Comparison of ENCODE assay signal across 26 cellular contexts in genomic region chrX:16357902-16358301, GRCh38.
DNase-seq lines count a peak whose midpoint lies in the region; ATAC-seq, FAIRE-seq and TF ChIP-seq lines count a peak whose summit lies in the region.
"Had no signal": no experiment of that assay in that cellular context is flagged by ENCODE, and none has a peak within 500 bp of the region (broad histone marks: within the 10 kb centered on the region; RNA-seq: fewer than 3 reads in every experiment).

No MANE protein-coding gene starts in this region.

- TF ChIP-seq EP300 in HepG2 (IDR thresholded peaks at IDR 0.05; ENCODE audit: low read depth in 2 of 2, low read length in 2 of 2) (no peak), HepG2 (CRISPR knock-in tag; IDR thresholded peaks at IDR 0.05; ENCODE audit: borderline replicate concordance) (no peak), K562 (IDR thresholded peaks at IDR 0.05; ENCODE audit: low read length) (no peak)

- CTCF ChIA-PET in HepG2 (lab: Yijun Ruan, JAX; ENCODE audit: low intra/inter-chr PET ratio, low total read pairs) = no interaction called here
- CTCF ChIA-PET in K562 (lab: Yijun Ruan, JAX; ENCODE audit: low intra/inter-chr PET ratio) = no interaction called here

- no peaks in the 10 kb centered on the region for H3K79me2 ChIP-seq in HepG2 (ENCODE audit: insufficient read depth, low read length)
- no peaks in the 10 kb centered on the region for H3K79me2 ChIP-seq in K562 (ENCODE audit: control insufficient read depth, insufficient read depth, low read length)

- TF ChIP-seq RAD21 in HepG2 (CRISPR knock-in tag; IDR thresholded peaks at IDR 0.05) = no peak
- TF ChIP-seq RAD21 in K562 (CRISPR knock-in tag; conservative IDR thresholded peaks at IDR 0.05 in 1 of 2, IDR thresholded peaks at IDR 0.05 in 1 of 2) = no peak

- H3K4me1 ChIP-seq in HepG2 (ENCODE audit: insufficient read depth, low read length) (no peaks in the 10 kb centered on the region), right lobe of liver (no peaks in the 10 kb centered on the region), K562 (replicated peaks in 1 of 2; ENCODE audit: control insufficient read depth in 2 of 2, insufficient read depth in 2 of 2, low read length in 2 of 2) (no peaks in the 10 kb centered on the region), pancreas (no peaks in the 10 kb centered on the region)
- H3K4me1 ChIP-seq: BE2C, BLaER1 had no signal

- H4K20me1 ChIP-seq in HepG2 (ENCODE audit: insufficient read depth, low read length) = no peaks in the 10 kb centered on the region
- no peaks in the 10 kb centered on the region for H4K20me1 ChIP-seq in K562 (replicated peaks; ENCODE audit: control insufficient read depth, insufficient read depth, low read length)
- H4K20me1 ChIP-seq: BLaER1 had no signal

- H3K9ac ChIP-seq in HepG2 (ENCODE audit: insufficient read depth, low read depth, low read length) = no peak overlapping the region
- no peak overlapping the region for H3K9ac ChIP-seq in K562 (ENCODE audit: insufficient read depth in 1 of 2, low read depth in 2 of 2, low read length in 2 of 2)
- H3K9ac ChIP-seq: BLaER1 had no signal

- no peak for TF ChIP-seq POLR2A in HepG2 (IDR thresholded peaks at IDR 0.05; ENCODE audit: insufficient read depth in 1 of 2, low read depth in 2 of 2, low read length in 2 of 2)
- no peak for TF ChIP-seq POLR2A in right lobe of liver (IDR thresholded peaks at IDR 0.05)
- no peak for TF ChIP-seq POLR2A in K562 (conservative IDR thresholded peaks at IDR 0.05)

- H3K9me3 ChIP-seq in HepG2 (ENCODE audit: low read length) (no peaks in the 10 kb centered on the region), right lobe of liver (no peaks in the 10 kb centered on the region), K562 (replicated peaks; ENCODE audit: control insufficient read depth, insufficient read depth, low read depth, low read length) (no peaks in the 10 kb centered on the region), pancreas (no peaks in the 10 kb centered on the region)
- H3K9me3 ChIP-seq: BE2C, BLaER1 had no signal

- no TSS peak for BruUV-seq in HepG2 (replicated peaks; lab: Mats Ljungman, UMichigan)
- BruUV-seq in K562 (replicated peaks; lab: Mats Ljungman, UMichigan) = no TSS peak

- ATAC-seq in HepG2 (no peak), right lobe of liver (no peak), K562 (no peak), pancreas (no peak), GM18517 (IDR thresholded peaks at IDR 0.05; ENCODE audit: unreplicated experiment) (no peak), GM21576 (IDR thresholded peaks at IDR 0.05; ENCODE audit: unreplicated experiment) (no peak)
- ATAC-seq: GM12878 had no signal

- no peaks in the 10 kb centered on the region for H3K36me3 ChIP-seq in HepG2 (replicated peaks in 1 of 2; ENCODE audit: control insufficient read depth in 1 of 2, insufficient read depth in 2 of 2, low read length in 2 of 2)
- no peaks in the 10 kb centered on the region for H3K36me3 ChIP-seq in right lobe of liver
- no peaks in the 10 kb centered on the region for H3K36me3 ChIP-seq in K562 (ENCODE audit: control insufficient read depth, insufficient read depth, low read length)
- no peaks in the 10 kb centered on the region for H3K36me3 ChIP-seq in pancreas
- H3K36me3 ChIP-seq: BE2C, BLaER1 had no signal

- no peaks in the 10 kb centered on the region for H3K9me1 ChIP-seq in K562 (ENCODE audit: control insufficient read depth, insufficient read depth, low read length)

- no peaks in the 10 kb centered on the region for H3K27me3 ChIP-seq in HepG2 (ENCODE audit: control insufficient read depth in 1 of 2, insufficient read depth in 2 of 2, low read length in 2 of 2)
- no peaks in the 10 kb centered on the region for H3K27me3 ChIP-seq in right lobe of liver
- no peaks in the 10 kb centered on the region for H3K27me3 ChIP-seq in K562 (ENCODE audit: control insufficient read depth in 2 of 2, insufficient read depth in 2 of 2, low read length in 2 of 2)
- peaks cover 0 to 15% (median 0%) of the 10 kb centered on the region in 4 donors for H3K27me3 ChIP-seq in pancreas
- H3K27me3 ChIP-seq: BE2C had no signal

- no peak overlapping the region for H3K4me2 ChIP-seq in HepG2 (ENCODE audit: low read depth, low read length)
- H3K4me2 ChIP-seq in K562 (ENCODE audit: insufficient read depth, low read length) = no peak overlapping the region
- H3K4me2 ChIP-seq: BLaER1 had no signal

- TF ChIP-seq CTCF in HepG2 (CRISPR knock-in tag; IDR thresholded peaks at IDR 0.05) = no peak
- TF ChIP-seq CTCF in right lobe of liver (IDR thresholded peaks at IDR 0.05) = no peak
- TF ChIP-seq CTCF in K562 (IDR thresholded peaks at IDR 0.05 in 2 of 3, conservative IDR thresholded peaks at IDR 0.05 in 1 of 3; ENCODE audit: insufficient read depth in 2 of 3, low read depth in 1 of 3, low read length in 3 of 3) = no peak
- TF ChIP-seq CTCF in pancreas (IDR thresholded peaks at IDR 0.05) = no peak

- intact Hi-C loops in HepG2 (cut with micrococcal nuclease; ENCODE audit: unreplicated experiment) (no loop called here), right lobe of liver (cut with DNase I) (no loop called here), K562 (cut with micrococcal nuclease) (no loop called here), pancreas (cut with DNase I) (no loop called here)

- no peak overlapping the region for H3K4me3 ChIP-seq in HepG2 (replicated peaks in 1 of 3; ENCODE audit: insufficient read depth in 1 of 3, low read depth in 2 of 3, low read length in 3 of 3)
- no peak overlapping the region for H3K4me3 ChIP-seq in right lobe of liver
- no peak overlapping the region for H3K4me3 ChIP-seq in K562
- H3K4me3 ChIP-seq in pancreas = no peak overlapping the region
- H3K4me3 ChIP-seq: BLaER1, GM12878 had no signal

- in situ Hi-C loops in HepG2 (cut with HindIII; ENCODE audit: extremely low pct_ligation_motif_present, low pct_unique_long_range_greater_than_20kb) = no loop called here
- in situ Hi-C loops in K562 (cut with MboI) = no loop called here

- DNase-seq in HepG2 (ENCODE audit: low spot score) (no peak), right lobe of liver (no peak), GM19239 (ENCODE audit: insufficient read length, low spot score) (no peak), K562 (ENCODE audit: extremely low read depth in 1 of 4, low spot score in 3 of 4) (no peak), pancreas (no peak), germinal center (ENCODE audit: low spot score) (no peak)
- DNase-seq: ACHN; BE2C; C1 segment of cervical spinal cord; CD4-positive, alpha-beta memory T cell; CD4-positive, CD25-positive, alpha-beta regulatory T cell; CD8-positive, alpha-beta memory T cell; COR-L47; DMS 273 treated with DMSO at 0.1 percent for 48 hours; DMS153; DMS53; DMS79; DND-41; EL; GDM1 had no signal

- FAIRE-seq in HepG2 (lab: Jason Lieb, UNC) (no peak), GM19239 (lab: Jason Lieb, UNC) (peak; percentile 45), K562 (lab: Jason Lieb, UNC) (no peak), pancreas (lab: Jason Lieb, UNC) (peak; percentile 17)
- FAIRE-seq: GM12878, GM12892 had no signal

- H3K27ac ChIP-seq in HepG2 (ENCODE audit: extremely low read length, insufficient read depth, low read length) = no peak overlapping the region
- H3K27ac ChIP-seq in right lobe of liver = no peak overlapping the region
- H3K27ac ChIP-seq in K562 (ENCODE audit: extremely low read depth, low read depth, low read length) = no peak overlapping the region
- no peak overlapping the region for H3K27ac ChIP-seq in pancreas
- H3K27ac ChIP-seq: 22Rv1, BLaER1 had no signal

- POLR2A ChIA-PET in HepG2 (lab: Yijun Ruan, JAX) (no interaction called here), K562 (lab: Yijun Ruan, JAX) (interaction anchor here (0.7 kb wide), 1 partner anchor 203 kb away, joined by 3 read pairs; no protein-coding TSS in a partner anchor)

- H2AFZ ChIP-seq in HepG2 (ENCODE audit: low read length) (no peak overlapping the region), K562 (ENCODE audit: low read depth, low read length) (no peak overlapping the region)

TF ChIP-seq in HepG2, 621 proteins besides CTCF, POLR2A, EP300 and RAD21:
- TF ChIP-seq MAFK (conservative IDR thresholded peaks at IDR 0.05 in 1 of 2, IDR thresholded peaks at IDR 0.05 in 1 of 2; ENCODE audit: low read length in 2 of 2) = peak; percentile 10 to 59; a peak in 2 of 4 replicates
- no peak for TF ChIP-seq NFYC (CRISPR knock-in tag; IDR thresholded peaks at IDR 0.05)
- TF ChIP-seq MAFF (IDR thresholded peaks at IDR 0.05; ENCODE audit: low read depth, low read length) = 0 out of 2 replicates have a peak, but pooled peaks have one; percentile 27

TF ChIP-seq in K562, 482 proteins besides CTCF, POLR2A, EP300 and RAD21:
- TF ChIP-seq C11orf30 (IDR thresholded peaks at IDR 0.05; ENCODE audit: low read depth) (peak; percentile 40; the same call in 1 of the 2 replicates), ZBTB1 (CRISPR knock-in tag; IDR thresholded peaks at IDR 0.05; ENCODE audit: borderline replicate concordance, low read depth) (no peak), ADNP (tag; IDR thresholded peaks at IDR 0.05) (no peak), RUNX1 (IDR thresholded peaks at IDR 0.05; ENCODE audit: low read depth) (no peak), ZNF316 (IDR thresholded peaks at IDR 0.05) (peak; percentile 53; the same call in 1 of the 2 replicates), MAFF (IDR thresholded peaks at IDR 0.05; ENCODE audit: low read length) (0 out of 2 replicates have a peak, but pooled peaks have one; percentile 13), ZFP1 (CRISPR knock-in tag; IDR thresholded peaks at IDR 0.05) (no peak), MAX (CRISPR knock-in tag; IDR thresholded peaks at IDR 0.05) (no peak)

Comparison
In these comparisons a context has a peak if more than half of its experiments do, and no peak if none do; other contexts are left out.
1. Of the 241 proteins assayed by ChIP-seq in both HepG2 and K562: peak only in HepG2: MAFK; only in K562: none; in both: MAFF; in neither: 239.